In genomic region chr13:41418751-41419150, GRCh38 we compare ENCODE assay signal across 27 cellular contexts.
"Had no signal": no experiment of that assay in that cellular context is flagged by ENCODE, and none has a peak within 500 bp of the region (broad histone marks: within the 10 kb centered on the region; RNA-seq: fewer than 3 reads in every experiment).

No MANE protein-coding gene starts in this region.

- H3K27me3 ChIP-seq: pancreas, stomach, testis, thyroid gland, transverse colon, upper lobe of left lung, vagina had no signal

- DNase-seq: islet precursor cell; left ventricle myocardium inferior; naive thymus-derived CD8-positive, alpha-beta T cell; nucleus accumbens; pancreas; posterior cingulate gyrus; retina; right cardiac atrium; stimulated activated CD4-positive, alpha-beta T cell treated with anti-CD3 and anti-CD28 coated beads, Interleukin-12 subunit alpha, Interleukin-12 subunit beta, amount 100 ng/mL, for 4 hours; stimulated activated CD4-positive, alpha-beta T cell treated with anti-CD3 and anti-CD28 coated beads, Interleukin-15, amount 100 ng/mL, for 24 hours; stimulated activated CD4-positive, alpha-beta T cell treated with anti-CD3 and anti-CD28 coated beads, Interleukin-2, amount 100 ng/mL, for 24 hours; stimulated activated CD4-positive, alpha-beta T cell treated with anti-CD3 and anti-CD28 coated beads, Interleukin-4, amount 100 ng/mL, for 1 hour; stimulated activated naive B cell treated with anti-CD40 and anti-IgM and Interleukin-4, amounts not matched to agents 10 μg/mL and 1 μg/mL and 100 μg/mL, for 72 hours; stimulated activated naive CD8-positive, alpha-beta T cell treated with anti-CD3 and anti-CD28 coated beads, Interleukin-15, Interleukin-2, amounts not matched to agents 100 U/mL and 50 U/mL, for 24 hours; stomach; testis; thyroid gland; transverse colon; upper lobe of left lung had no signal

- H3K27ac ChIP-seq: left ventricle myocardium inferior, pancreas, prostate gland, skin epidermis, stomach, testis, thyroid gland, transverse colon, upper lobe of left lung, vagina had no signal

- H3K4me3 Mint-ChIP-seq: memory B cell; naive thymus-derived CD8-positive, alpha-beta T cell; nephron; neural crest cell; stimulated activated naive B cell treated with anti-CD40 and anti-IgM and Interleukin-4, amounts not matched to agents 10 μg/mL and 1 μg/mL and 100 μg/mL, for 72 hours had no signal

- H3K36me3 Mint-ChIP-seq: stimulated activated naive B cell treated with anti-CD40 and anti-IgM and Interleukin-4, amounts not matched to agents 10 μg/mL and 1 μg/mL and 100 μg/mL, for 72 hours had no signal

- H3K4me1 ChIP-seq: left ventricle myocardium inferior, pancreas, prostate gland, testis, thyroid gland, transverse colon, upper lobe of left lung, vagina had no signal

- ATAC-seq: naive thymus-derived CD8-positive, alpha-beta T cell; right cardiac atrium; sciatic nerve; stimulated activated naive B cell treated with anti-CD40 and anti-IgM and Interleukin-4, amounts not matched to agents 10 μg/mL and 1 μg/mL and 100 μg/mL, for 72 hours; stimulated activated naive CD8-positive, alpha-beta T cell treated with anti-CD3 and anti-CD28 coated beads, Interleukin-15, Interleukin-2, amounts not matched to agents 100 U/mL and 50 U/mL, for 24 hours had no signal

- H3K4me3 ChIP-seq: left ventricle myocardium inferior, lung, pancreas, prostate gland, skin epidermis, stomach, testis, thyroid gland, transverse colon, upper lobe of left lung, vagina had no signal

- H3K4me1 Mint-ChIP-seq: memory B cell; naive thymus-derived CD8-positive, alpha-beta T cell; nephron; stimulated activated naive B cell treated with anti-CD40 and anti-IgM and Interleukin-4, amounts not matched to agents 10 μg/mL and 1 μg/mL and 100 μg/mL, for 72 hours had no signal

- H3K9me3 ChIP-seq: left ventricle myocardium inferior, pancreas, prostate gland, stomach, testis, thyroid gland, transverse colon, upper lobe of left lung, vagina had no signal

- H3K36me3 ChIP-seq: left ventricle myocardium inferior, pancreas, prostate gland, stomach, thyroid gland, transverse colon, upper lobe of left lung, vagina had no signal

- H3K27me3 Mint-ChIP-seq: naive thymus-derived CD8-positive, alpha-beta T cell had no signal

- H3K9me3 Mint-ChIP-seq: stimulated activated naive B cell treated with anti-CD40 and anti-IgM and Interleukin-4, amounts not matched to agents 10 μg/mL and 1 μg/mL and 100 μg/mL, for 72 hours had no signal

- H3K27ac Mint-ChIP-seq: memory B cell; stimulated activated naive B cell treated with anti-CD40 and anti-IgM and Interleukin-4, amounts not matched to agents 10 μg/mL and 1 μg/mL and 100 μg/mL, for 72 hours had no signal
